Comparison of ENCODE assay signal across 9 cellular contexts in genomic region chr1:23553206-23553895, GRCh38. TPM values are rescaled to one million over a fixed set of nuclear protein-coding genes. Genes with fewer than 3 reads are reported as not detected.
DNase-seq lines count a peak whose midpoint lies in the region; ATAC-seq and TF ChIP-seq lines count a peak whose summit lies in the region.
"Had no signal": no experiment of that assay in that cellular context is flagged by ENCODE, and none has a peak within 500 bp of the region (broad histone marks: within the 10 kb centered on the region; RNA-seq: fewer than 3 reads in every experiment).

No MANE protein-coding gene starts in this region.

- peak overlapping the region; percentile 90 to 99 (median 95) for H3K27ac ChIP-seq in heart right ventricle
- H3K27ac ChIP-seq in adrenal gland, result peak overlapping the region in 3 of 5 donors; percentile 39 to 91 (median 88)
- H3K27ac ChIP-seq in mucosa of rectum (ENCODE audit: low read depth in 2 of 2, low read length in 2 of 2), result peak overlapping the region; percentile 93 to 95
- peak overlapping the region; percentile 71 to 90 for H3K27ac ChIP-seq in uterus
- H3K27ac ChIP-seq in osteoblast (ENCODE audit: low read depth, low read length), result no peak overlapping the region
- H3K27ac ChIP-seq: HL-60 had no signal

- intact Hi-C loops in heart right ventricle (cut with DNase I), result loop anchor here in 2 of 10 donors (10.0 kb wide), 1 partner anchor 191 kb away; the partner anchor contains the start of gene ELOA (in 2 of the 2)
- intact Hi-C loops in left ventricle myocardium superior (cut with micrococcal nuclease), result no loop called here
- intact Hi-C loops in adrenal gland (cut with DNase I), result no loop called here
- intact Hi-C loops in uterus (cut with DNase I; ENCODE audit: low total_unique reads), result no loop called here

- H2AFZ ChIP-seq in osteoblast (ENCODE audit: low read length), result no peak overlapping the region

- H3K9me3 ChIP-seq in heart right ventricle, result no peaks in the 10 kb centered on the region
- no peaks in the 10 kb centered on the region for H3K9me3 ChIP-seq in adrenal gland (replicated peaks in 1 of 3)
- no peaks in the 10 kb centered on the region for H3K9me3 ChIP-seq in mucosa of rectum (ENCODE audit: control insufficient read depth in 2 of 2, low read length in 2 of 2)
- no peaks in the 10 kb centered on the region for H3K9me3 ChIP-seq in uterus
- H3K9me3 ChIP-seq in osteoblast (ENCODE audit: low read depth, low read length), result no peaks in the 10 kb centered on the region

- H3K4me3 ChIP-seq in heart right ventricle (peak overlapping the region in 4 of 10 donors; percentile 73 to 97 (median 82)), adrenal gland (no peak overlapping the region), mucosa of rectum (ENCODE audit: low read length in 2 of 2) (peak overlapping the region in 1 of 2 donors; percentile 72), uterus (no peak overlapping the region), osteoblast (ENCODE audit: insufficient read depth, low read length) (no peak overlapping the region)

- DNase-seq in heart right ventricle (no peak), left ventricle myocardium superior (no peak), adrenal gland (no peak), uterus (no peak), osteoblast (ENCODE audit: insufficient read length, low spot score, missing footprints) (no peak), NCI-H2107 (lab: John Stamatoyannopoulos, UW) (no peak)

- TF ChIP-seq POLR2A in adrenal gland (IDR thresholded peaks at IDR 0.05) (no peak), uterus (IDR thresholded peaks at IDR 0.05) (no peak)

- H3K4me1 ChIP-seq in heart right ventricle, result peaks cover 9 to 54% (median 48%) of the 10 kb centered on the region in 9 donors
- peaks cover 10 to 19% of the 10 kb centered on the region in 2 donors for H3K4me1 ChIP-seq in adrenal gland (replicated peaks in 1 of 2)
- peaks cover 35 to 49% of the 10 kb centered on the region in 2 donors for H3K4me1 ChIP-seq in mucosa of rectum (ENCODE audit: control insufficient read depth in 2 of 2, insufficient read depth in 2 of 2, low read length in 2 of 2)
- peaks cover 0 to 4% of the 10 kb centered on the region in 2 donors for H3K4me1 ChIP-seq in uterus
- peaks cover 31% of the 10 kb centered on the region for H3K4me1 ChIP-seq in osteoblast (ENCODE audit: insufficient read depth, low read length)

- H3K4me2 ChIP-seq in osteoblast (ENCODE audit: insufficient read depth, low read length), result no peak overlapping the region

- ATAC-seq in heart right ventricle, result no peak
- no peak for ATAC-seq in left ventricle myocardium superior
- ATAC-seq in GM19397 (IDR thresholded peaks at IDR 0.05; ENCODE audit: unreplicated experiment), result no peak

- H3K79me2 ChIP-seq in osteoblast (ENCODE audit: insufficient read depth, low read length), result peaks cover 16% of the 10 kb centered on the region

- H3K27me3 ChIP-seq in heart right ventricle (peaks cover 0 to 22% (median 0%) of the 10 kb centered on the region in 7 donors), adrenal gland (no peaks in the 10 kb centered on the region), mucosa of rectum (ENCODE audit: control insufficient read depth in 2 of 2, insufficient read depth in 2 of 2, low read length in 2 of 2) (no peaks in the 10 kb centered on the region), uterus (no peaks in the 10 kb centered on the region), osteoblast (ENCODE audit: insufficient read depth, low read length) (no peaks in the 10 kb centered on the region)

- H4K20me1 ChIP-seq in osteoblast (ENCODE audit: insufficient read depth, low read length), result peaks cover 13% of the 10 kb centered on the region

- 83 to 84% methylated on average over 11 of the region's 11 CpGs for WGBS in heart right ventricle, 2 donors
- 76 to 91% (median 89%) methylated on average over 10 to 11 of the region's 11 CpGs for WGBS in adrenal gland, 4 donors

- TF ChIP-seq CTCF in heart right ventricle (IDR thresholded peaks at IDR 0.05), result no peak
- no peak for TF ChIP-seq CTCF in adrenal gland (IDR thresholded peaks at IDR 0.05)
- TF ChIP-seq CTCF in uterus (IDR thresholded peaks at IDR 0.05), result no peak
- TF ChIP-seq CTCF in osteoblast (IDR thresholded peaks at IDR 0.05; ENCODE audit: extremely low read depth, low read depth, low read length), result no peak

- H3K36me3 ChIP-seq in heart right ventricle (peaks cover 0 to 17% (median 6%) of the 10 kb centered on the region in 9 donors), adrenal gland (replicated peaks in 1 of 2) (no peaks in the 10 kb centered on the region), mucosa of rectum (ENCODE audit: control insufficient read depth in 2 of 2, insufficient read depth in 2 of 2, low read length in 2 of 2) (peaks cover 3 to 8% of the 10 kb centered on the region in 2 donors), uterus (no peaks in the 10 kb centered on the region), osteoblast (ENCODE audit: insufficient read depth, low read length) (peaks cover 6% of the 10 kb centered on the region)

- peak overlapping the region; percentile 32 to 89 for H3K9ac ChIP-seq in mucosa of rectum (ENCODE audit: low read depth in 1 of 2, low read length in 2 of 2)

RNA-seq across cellular contexts. Expression of gene ID3, which starts 6.0 kb away (rescaled TPM):
- 100 to 1,000 TPM in 3 of 10 donors, 10 to 100 TPM in 7; 44.7 to 148 (median 83.4) TPM for total RNA-seq in heart right ventricle
- polyA plus RNA-seq in heart right ventricle, result 100 to 1,000 TPM in 1 of 2 donors, 10 to 100 TPM in 1; 73.6 to 217 TPM
- total RNA-seq in left ventricle myocardium superior, result 82.4 TPM
- total RNA-seq in adrenal gland, result 100 to 1,000 TPM in 5 of 8 donors, 10 to 100 TPM in 3; 55.3 to 213 (median 118) TPM
- 100 to 1,000 TPM in 2 of 3 donors, 10 to 100 TPM in 1; 28.8 to 133 (median 114) TPM for polyA plus RNA-seq in adrenal gland
- total RNA-seq in uterus, result 100 to 1,000 TPM in 3 of 4 donors, 10 to 100 TPM in 1; 38.4 to 652 (median 260) TPM
- total RNA-seq in osteoblast, result 177 and 240 TPM in 2 replicates

RNA-seq across cellular contexts. Expression of gene E2F2, which starts 22.3 kb away (rescaled TPM):
- total RNA-seq in heart right ventricle (1 to 10 TPM in 1 of 10 donors, under 1 TPM in 8, not detected in 1; 0.04 to 2.3 (median 0.17) TPM), left ventricle myocardium superior (0.35 TPM), adrenal gland (under 1 TPM in 7 of 8 donors, not detected in 1; 0.12 to 0.88 (median 0.45) TPM), uterus (1 to 10 TPM in 1 of 4 donors, under 1 TPM in 1, not detected in 2; 0.12 to 4.4 TPM), osteoblast (under 0.01 and 0.29 TPM in 2 replicates)
- polyA plus RNA-seq in heart right ventricle (under 1 TPM in 1 of 2 donors, not detected in 1; 0.06 TPM), adrenal gland (under 1 TPM; 0.07 to 0.35 (median 0.16) TPM)
